Comparison of ENCODE assay signal across 8 cellular contexts in the genomic region with DNA sequence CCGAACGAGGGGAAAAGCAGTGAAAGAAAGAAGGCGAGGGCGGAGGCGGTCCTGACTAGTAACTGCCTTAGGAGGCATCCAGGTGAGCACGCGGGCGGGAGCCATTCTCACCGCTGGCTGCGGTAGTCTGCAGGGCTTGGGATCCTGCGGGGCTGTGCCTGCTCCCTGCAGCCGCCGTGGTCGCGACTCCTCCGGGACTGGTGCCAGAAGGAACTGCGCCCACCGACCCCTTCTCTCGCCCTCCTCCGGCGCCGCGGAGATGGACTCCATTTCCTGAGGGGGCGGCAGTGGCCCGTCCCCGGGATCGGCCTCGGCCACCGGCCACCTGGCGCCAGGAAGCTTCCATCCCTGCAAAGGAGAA. TPM values are rescaled to one million over a fixed set of nuclear protein-coding genes. Genes with fewer than 3 reads are reported as not detected.
A peak's percentile ranks its signal among the peaks of the same experiment; 100 is the strongest.
DNase-seq lines count a peak whose midpoint lies in the region; ATAC-seq, FAIRE-seq and TF ChIP-seq lines count a peak whose summit lies in the region.

No MANE protein-coding gene starts in this region.

- H3K27ac ChIP-seq in BLaER1: peak overlapping the region; percentile 75
- H3K27ac ChIP-seq in K562 (ENCODE audit: extremely low read depth, low read depth, low read length): peak overlapping the region; percentile 87

- H3K36me3 ChIP-seq in BLaER1 (peaks cover 18% of the 10 kb centered on the region), K562 (ENCODE audit: control insufficient read depth, insufficient read depth, low read length) (peaks cover 29% of the 10 kb centered on the region; the same call in 2 of the 3 replicates)

- H3K4me3 Mint-ChIP-seq in T-helper 17 cell: peak overlapping the region; percentile 98

- peak overlapping the region; percentile 99 for H2AFZ ChIP-seq in K562 (ENCODE audit: low read depth, low read length)

- peak overlapping the region; percentile 87 for H3K4me2 ChIP-seq in BLaER1
- peak overlapping the region; percentile 97 for H3K4me2 ChIP-seq in K562 (ENCODE audit: insufficient read depth, low read length)

- peaks cover 32% of the 10 kb centered on the region for H3K4me1 ChIP-seq in BLaER1
- peaks cover 11 to 17% of the 10 kb centered on the region in 2 experiments for H3K4me1 ChIP-seq in K562 (replicated peaks in 1 of 2; ENCODE audit: control insufficient read depth in 2 of 2, insufficient read depth in 2 of 2, low read length in 2 of 2)

- BruUV-seq in K562 (replicated peaks; lab: Mats Ljungman, UMichigan): no TSS peak

- in situ Hi-C loops in K562 (cut with MboI): no loop called here

- no peak for TF ChIP-seq EP300 in K562 (IDR thresholded peaks at IDR 0.05; ENCODE audit: low read length)

- no peak for TF ChIP-seq CTCF in K562 (IDR thresholded peaks at IDR 0.05 in 2 of 3, conservative IDR thresholded peaks at IDR 0.05 in 1 of 3; ENCODE audit: insufficient read depth in 2 of 3, low read depth in 1 of 3, low read length in 3 of 3)

- POLR2A ChIA-PET in K562 (lab: Yijun Ruan, JAX): interaction anchor here (0.5 to 1.4 kb wide), 4 partner anchors 8 to 14 kb away, joined by 3 to 4 read pairs (median 4); no protein-coding TSS in a partner anchor

- peaks cover 11% of the 10 kb centered on the region for H3K36me3 Mint-ChIP-seq in T-helper 17 cell (ENCODE audit: low read depth)

- H3K27ac Mint-ChIP-seq in T-helper 17 cell: peak overlapping the region; percentile 96

- no peaks in the 10 kb centered on the region for H4K20me1 ChIP-seq in BLaER1
- H4K20me1 ChIP-seq in K562 (replicated peaks; ENCODE audit: control insufficient read depth, insufficient read depth, low read length): no peaks in the 10 kb centered on the region

- H3K27me3 ChIP-seq in BLaER1: no peaks in the 10 kb centered on the region
- H3K27me3 ChIP-seq in K562 (ENCODE audit: control insufficient read depth in 2 of 2, insufficient read depth in 2 of 2, low read length in 2 of 2): no peaks in the 10 kb centered on the region

- H3K9me1 ChIP-seq in K562 (ENCODE audit: control insufficient read depth, insufficient read depth, low read length): no peaks in the 10 kb centered on the region

- H3K4me3 ChIP-seq in BLaER1: peak overlapping the region; percentile 92
- H3K4me3 ChIP-seq in K562: peak overlapping the region; percentile 89

- H3K27me3 Mint-ChIP-seq in T-helper 17 cell: no peaks in the 10 kb centered on the region

- DNase-seq in T-helper 17 cell (peak; percentile 9 to 18 (median 18)), K562 (ENCODE audit: extremely low read depth in 1 of 4, low spot score in 3 of 4) (peak in 3 of 4 experiments; percentile 34 to 54 (median 35)), iPS-NIHi7 (ENCODE audit: extremely low spot score) (peak; percentile 38), GM19240 (ENCODE audit: insufficient read length, low spot score) (no peak)
- peak; percentile 4 to 24 for DNase-seq in stimulated activated CD4-positive, alpha-beta T cell treated with anti-CD3 and anti-CD28 coated beads, Interleukin-15, amount 100 ng/mL, for 1 hour (ENCODE audit: low read depth in 1 of 2, low spot score in 1 of 2)

- CTCF ChIA-PET in K562 (lab: Yijun Ruan, JAX; ENCODE audit: low intra/inter-chr PET ratio): no interaction called here

- ATAC-seq in GM19328 (IDR thresholded peaks at IDR 0.05; ENCODE audit: unreplicated experiment) (peak; percentile 11), HG03354 (IDR thresholded peaks at IDR 0.05; ENCODE audit: poor library complexity, severe bottlenecking, unreplicated experiment) (peak; percentile 27), T-helper 17 cell (peak; percentile 16), K562 (peak; percentile 75)

- peaks cover 21% of the 10 kb centered on the region for H3K4me1 Mint-ChIP-seq in T-helper 17 cell

- no peak for TF ChIP-seq POLR2A in K562 (conservative IDR thresholded peaks at IDR 0.05)

- TF ChIP-seq RAD21 in K562 (CRISPR knock-in tag; conservative IDR thresholded peaks at IDR 0.05 in 1 of 2, IDR thresholded peaks at IDR 0.05 in 1 of 2): no peak

- 1% methylated on average over 22 of the region's 30 CpGs for WGBS in K562 (ENCODE audit: insufficient coverage, low coverage, missing lambda C conversion rate)

- H3K9me3 ChIP-seq in BLaER1 (peaks cover 14% of the 10 kb centered on the region), T-helper 17 cell (ENCODE audit: control insufficient read depth, low read length, poor library complexity, severe bottlenecking) (no peaks in the 10 kb centered on the region), K562 (replicated peaks; ENCODE audit: control insufficient read depth, insufficient read depth, low read depth, low read length) (no peaks in the 10 kb centered on the region)

- intact Hi-C loops in K562 (cut with micrococcal nuclease): no loop called here

- peaks cover 32% of the 10 kb centered on the region for H3K79me2 ChIP-seq in K562 (ENCODE audit: control insufficient read depth, insufficient read depth, low read length)

- H3K9ac ChIP-seq in BLaER1 (peak overlapping the region; percentile 85), K562 (ENCODE audit: insufficient read depth in 1 of 2, low read depth in 2 of 2, low read length in 2 of 2) (peak overlapping the region; percentile 85 to 95)

- no peak for FAIRE-seq in K562 (lab: Jason Lieb, UNC)

RNA-seq across cellular contexts. Expression of gene NFXL1, which starts 0.5 kb away (rescaled TPM):
- total RNA-seq in T-helper 17 cell (10 to 100 TPM; 11.0 to 12.2 TPM), K562 (2014; rRNA removed) (9.1 and 15.1 TPM in 2 replicates), K562 (2014; rRNA removed; fragmentation: Illumina TruSeq; extraction: Trizol) (10.6 and 11.2 TPM in 2 replicates), K562 (2015; rRNA removed; fragmentation: Illumina TruSeq; extraction: Trizol) (8.7 and 9.5 TPM in 2 replicates), K562 (2021) (16.1 and 18.8 TPM in 2 replicates)
- 36.8 and 85.1 TPM in 2 replicates for total RNA-seq in K562 (2011; cell fraction: chromatin; rRNA removed; ENCODE audit: low replicate concordance)
- 18.2 and 23.7 TPM in 2 replicates for total RNA-seq in K562 (2011; cell fraction: nucleolus; rRNA removed)
- 26.6 and 27.4 TPM in 2 replicates for total RNA-seq in K562 (2011; cell fraction: nucleoplasm; rRNA removed)
- polyA plus RNA-seq in K562 (2011; rRNA removed) (22.4 and 27.0 TPM in 2 replicates), K562 (2014; fragmentation: Illumina TruSeq; extraction: Trizol) (10.4 and 13.0 TPM in 2 replicates), K562 (2014; fragmentation: Nextera tagmentation; extraction: Ambion mirVana) (1 to 10 TPM; 7.5 to 8.0 TPM), K562 (2014; rRNA removed) (12.8 and 13.6 TPM in 2 replicates)
- 6.2 and 12.7 TPM in 2 replicates for polyA plus RNA-seq in K562 (2011; cell fraction: cytosol; rRNA removed)
- polyA plus RNA-seq in K562 (2011; cell fraction: nucleus; rRNA removed): 35.6 and 42.9 TPM in 2 replicates
- polyA plus RNA-seq in K562 (2012): 9.4 and 17.2 TPM in 2 replicates
- 87.6 and 93.6 TPM in 2 replicates for polyA minus RNA-seq in K562 (2011; rRNA and poly(A)+ RNA removed)
- polyA minus RNA-seq in K562 (2011; cell fraction: cytosol; rRNA and poly(A)+ RNA removed): 18.4 and 19.9 TPM in 2 replicates
- 32.7 and 61.4 TPM in 2 replicates for polyA minus RNA-seq in K562 (2011; cell fraction: nucleus; rRNA and poly(A)+ RNA removed)

Comparison
In these comparisons a context has a peak if more than half of its experiments do, and no peak if none do; other contexts are left out.
1. ATAC-seq: peak in every context shown above with its lines; median percentile 75 in K562; 27 in HG03354; 16 in T-helper 17 cell; 11 in GM19328.